8 cellular contexts compared by ENCODE assay signal in genomic region chr9:113622600-113623400, GRCh38.
DNase-seq lines count a peak whose midpoint lies in the region; ATAC-seq and TF ChIP-seq lines count a peak whose summit lies in the region.

No MANE protein-coding gene starts in this region.

- no peak overlapping the region for H3K4me3 ChIP-seq in iPS DF 6.9 (ENCODE audit: low read length)

- H3K27ac Mint-ChIP-seq in activated CD8-positive, alpha-beta T cell treated with anti-CD3 and anti-CD28 coated beads for 36 hours: peak overlapping the region; percentile 98

- no peaks in the 10 kb centered on the region for H3K36me3 ChIP-seq in iPS DF 6.9 (ENCODE audit: control insufficient read depth, insufficient read depth, low read length)

- H3K4me1 Mint-ChIP-seq in activated CD8-positive, alpha-beta T cell treated with anti-CD3 and anti-CD28 coated beads for 36 hours (ENCODE audit: low read depth): peaks cover 50% of the 10 kb centered on the region

- ATAC-seq in GM19351 (IDR thresholded peaks at IDR 0.05; ENCODE audit: unreplicated experiment) (peak; percentile 88), HG03378 (IDR thresholded peaks at IDR 0.05; ENCODE audit: unreplicated experiment) (peak; percentile 87)
- peak; percentile 91 for ATAC-seq in activated CD8-positive, alpha-beta T cell treated with anti-CD3 and anti-CD28 coated beads for 36 hours

- POLR2A ChIA-PET in activated CD8-positive, alpha-beta T cell treated with anti-CD3 and anti-CD28 coated beads for 36 hours (lab: Charles Lee): interaction anchor here (0.8 to 2.4 kb wide), 4 partner anchors 8 to 37 kb away, joined by 3 to 7 read pairs (median 4); no protein-coding TSS in a partner anchor

- CTCF ChIA-PET in activated CD8-positive, alpha-beta T cell treated with anti-CD3 and anti-CD28 coated beads for 36 hours (lab: Charles Lee): interaction anchor here (0.6 to 2.5 kb wide), 12 partner anchors 10 to 176 kb away, joined by 3 to 24 read pairs (median 4); no protein-coding TSS in a partner anchor

- no peak for TF ChIP-seq CTCF in activated CD8-positive, alpha-beta T cell treated with anti-CD3 and anti-CD28 coated beads for 36 hours (IDR thresholded peaks at IDR 0.05)

- peaks cover 6% of the 10 kb centered on the region for H3K4me1 ChIP-seq in iPS DF 6.9 (ENCODE audit: control insufficient read depth, insufficient read depth, low read length)

- H3K36me3 Mint-ChIP-seq in activated CD8-positive, alpha-beta T cell treated with anti-CD3 and anti-CD28 coated beads for 36 hours (ENCODE audit: low read depth): no peaks in the 10 kb centered on the region

- H3K27me3 Mint-ChIP-seq in activated CD8-positive, alpha-beta T cell treated with anti-CD3 and anti-CD28 coated beads for 36 hours: peaks cover 6% of the 10 kb centered on the region

- no peaks in the 10 kb centered on the region for H3K27me3 ChIP-seq in iPS DF 6.9 (ENCODE audit: control insufficient read depth, insufficient read depth, low read length)

- WGBS in iPS DF 6.9 (ENCODE audit: insufficient coverage, insufficient read length): no CpG with 5 or more reads among the region's 8 CpGs

- H3K4me3 Mint-ChIP-seq in activated CD8-positive, alpha-beta T cell treated with anti-CD3 and anti-CD28 coated beads for 36 hours: peak overlapping the region; percentile 62

- no peaks in the 10 kb centered on the region for H3K9me3 ChIP-seq in iPS DF 6.9 (ENCODE audit: control insufficient read depth, insufficient read depth, low read length)

- H3K27ac ChIP-seq in iPS DF 6.9 (ENCODE audit: low read length): no peak overlapping the region

- intact Hi-C loops in activated CD8-positive, alpha-beta T cell treated with anti-CD3 and anti-CD28 coated beads for 36 hours (cut with micrococcal nuclease): no loop called here

- DNase-seq in ELR (ENCODE audit: low read depth): peak; percentile 98
- peak; percentile 89 for DNase-seq in activated CD8-positive, alpha-beta T cell treated with anti-CD3 and anti-CD28 coated beads for 36 hours
- DNase-seq in iPS DF 6.9 (ENCODE audit: low read depth, low spot score): peak; percentile 70
- peak; percentile 82 for DNase-seq in stimulated activated CD8-positive, alpha-beta memory T cell treated with anti-CD3 and anti-CD28 coated beads, Interleukin-4, amount 100 ng/mL, for 48 hours
- no peak for DNase-seq in SKM-1 (lab: John Stamatoyannopoulos, UW; ENCODE audit: unreplicated experiment)
- no peak for DNase-seq in NCI-H2029 treated with DMSO at 0.1 percent for 48 hours (lab: John Stamatoyannopoulos, UW)

- H3K9me3 Mint-ChIP-seq in activated CD8-positive, alpha-beta T cell treated with anti-CD3 and anti-CD28 coated beads for 36 hours: no peaks in the 10 kb centered on the region

Comparison
In these comparisons a context has a peak if more than half of its experiments do, and no peak if none do; other contexts are left out.
1. DNase-seq: peak in ELR (single experiment), activated CD8-positive, alpha-beta T cell treated with anti-CD3 and anti-CD28 coated beads for 36 hours (single experiment), iPS DF 6.9 (single experiment) and stimulated activated CD8-positive, alpha-beta memory T cell treated with anti-CD3 and anti-CD28 coated beads, Interleukin-4, amount 100 ng/mL, for 48 hours (single experiment); none in SKM-1 (single experiment) and NCI-H2029 treated with DMSO at 0.1 percent for 48 hours (single experiment).
2. Peak in every context shown above with its lines, with median percentiles within 50 percentile points of each other: ATAC-seq.